ENCODE assay signal across 24 cellular contexts in the genomic region with DNA sequence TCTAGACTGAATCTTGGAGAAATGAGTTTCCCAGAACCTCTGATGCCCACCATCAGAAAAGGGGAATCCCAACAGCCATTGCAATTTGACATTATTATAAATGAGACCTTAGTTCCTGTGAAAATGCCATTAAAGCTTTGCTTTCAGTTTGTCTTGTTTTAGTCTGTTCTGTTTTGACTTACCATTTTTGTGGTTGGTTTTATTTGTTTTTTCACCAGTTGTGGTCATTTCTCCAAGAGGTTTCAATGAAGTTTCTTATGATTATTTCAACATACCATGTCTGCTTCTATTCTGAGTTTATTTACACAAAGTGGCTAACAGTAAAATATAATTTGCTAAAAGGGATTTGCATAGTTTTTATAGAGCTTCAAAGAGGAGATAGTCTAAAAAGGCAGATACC.
A peak's percentile ranks its signal among the peaks of the same experiment; 100 is the strongest.
DNase-seq lines count a peak whose midpoint lies in the region; ATAC-seq and TF ChIP-seq lines count a peak whose summit lies in the region.
"Had no signal": no experiment of that assay in that cellular context is flagged by ENCODE, and none has a peak within 500 bp of the region (broad histone marks: within the 10 kb centered on the region; RNA-seq: fewer than 3 reads in every experiment).

No MANE protein-coding gene starts in this region.

- H3K36me3 Mint-ChIP-seq in natural killer cell treated with Interleukin-12 subunit alpha and Interleukin-12 subunit beta and Interleukin-15 and Interleukin-18, amount 100 ng/mL, for 72 hours: no peaks in the 10 kb centered on the region
- H3K36me3 Mint-ChIP-seq in natural killer cell: no peaks in the 10 kb centered on the region
- H3K36me3 Mint-ChIP-seq in activated T-cell treated with anti-CD3 and anti-CD28 coated beads, Interleukin-2, amount 50 U/mL, for 72 hours (ENCODE audit: insufficient read depth in 2 of 2): no peaks in the 10 kb centered on the region
- H3K36me3 Mint-ChIP-seq: activated naive CD8-positive, alpha-beta T cell; CD4-positive, CD25-positive, alpha-beta regulatory T cell; naive thymus-derived CD8-positive, alpha-beta T cell had no signal

- no peak for TF ChIP-seq CTCF in natural killer cell (IDR thresholded peaks at IDR 0.05)
- TF ChIP-seq CTCF in fibroblast of lung (conservative IDR thresholded peaks at IDR 0.05 in 1 of 2, IDR thresholded peaks at IDR 0.05 in 1 of 2; ENCODE audit: low read depth in 1 of 2, low read length in 2 of 2): no peak

- no peaks in the 10 kb centered on the region for H3K4me1 ChIP-seq in fibroblast of lung (ENCODE audit: control insufficient read depth, extremely low read depth, insufficient read depth, low read length)
- H3K4me1 ChIP-seq: right atrium auricular region had no signal

- peak overlapping the region; percentile 2 for H3K4me3 Mint-ChIP-seq in natural killer cell treated with Interleukin-12 subunit alpha and Interleukin-12 subunit beta and Interleukin-15 and Interleukin-18, amount 100 ng/mL, for 72 hours
- no peak overlapping the region for H3K4me3 Mint-ChIP-seq in natural killer cell
- no peak overlapping the region for H3K4me3 Mint-ChIP-seq in activated T-cell treated with anti-CD3 and anti-CD28 coated beads, Interleukin-2, amount 50 U/mL, for 72 hours
- H3K4me3 Mint-ChIP-seq: activated naive CD8-positive, alpha-beta T cell; activated T-helper 1 cell treated with anti-CD3 and anti-CD28 coated beads, Interleukin-12 subunit alpha, Interleukin-12 subunit beta, Interleukin-2, Interleukin-4 antibody, amounts not matched to agents 30 ng/mL and 10 ng/mL and 1 ng/mL, durations not matched to agents 14 hours and 24 hours and 36 hours; CD4-positive, CD25-positive, alpha-beta regulatory T cell; H9; naive thymus-derived CD8-positive, alpha-beta T cell had no signal

- intact Hi-C loops in natural killer cell (cut with micrococcal nuclease): no loop called here

- peak in 1 of 2 donors; percentile 63 for ATAC-seq in natural killer cell treated with Interleukin-12 subunit alpha and Interleukin-12 subunit beta and Interleukin-15 and Interleukin-18, amount 100 ng/mL, for 72 hours
- no peak for ATAC-seq in natural killer cell
- no peak for ATAC-seq in HG03457 (IDR thresholded peaks at IDR 0.05; ENCODE audit: unreplicated experiment)
- no peak for ATAC-seq in activated T-cell treated with anti-CD3 and anti-CD28 coated beads, Interleukin-2, amount 50 U/mL, for 72 hours (replicated peaks in 1 of 2)
- ATAC-seq: gastroesophageal sphincter; naive thymus-derived CD8-positive, alpha-beta T cell had no signal

- no peak overlapping the region for H2AFZ ChIP-seq in fibroblast of lung (ENCODE audit: low read length)

- no peak overlapping the region for H3K4me2 ChIP-seq in fibroblast of lung (ENCODE audit: extremely low read depth, insufficient read depth, low read length)

- H3K27me3 ChIP-seq in fibroblast of lung (ENCODE audit: control insufficient read depth, insufficient read depth, low read length): no peaks in the 10 kb centered on the region
- H3K27me3 ChIP-seq: brain microvascular endothelial cell, gastroesophageal sphincter, ovary, right atrium auricular region had no signal

- no peak overlapping the region for H3K9ac ChIP-seq in fibroblast of lung (ENCODE audit: insufficient read depth, low read length)

- no peaks in the 10 kb centered on the region for H3K79me2 ChIP-seq in fibroblast of lung (ENCODE audit: control insufficient read depth, insufficient read depth, low read length)

- no peaks in the 10 kb centered on the region for H3K9me3 Mint-ChIP-seq in natural killer cell treated with Interleukin-12 subunit alpha and Interleukin-12 subunit beta and Interleukin-15 and Interleukin-18, amount 100 ng/mL, for 72 hours
- H3K9me3 Mint-ChIP-seq in natural killer cell: no peaks in the 10 kb centered on the region
- H3K9me3 Mint-ChIP-seq in activated T-cell treated with anti-CD3 and anti-CD28 coated beads, Interleukin-2, amount 50 U/mL, for 72 hours: peaks cover 0 to 1% of the 10 kb centered on the region in 2 donors
- H3K9me3 Mint-ChIP-seq: activated T-helper 1 cell treated with anti-CD3 and anti-CD28 coated beads, Interleukin-12 subunit alpha, Interleukin-12 subunit beta, Interleukin-2, Interleukin-4 antibody, amounts not matched to agents 30 ng/mL and 10 ng/mL and 1 ng/mL, durations not matched to agents 14 hours and 24 hours and 36 hours; H9; naive thymus-derived CD8-positive, alpha-beta T cell had no signal

- no peak for DNase-seq in natural killer cell treated with Interleukin-12 subunit alpha and Interleukin-12 subunit beta and Interleukin-15 and Interleukin-18, amount 100 ng/mL, for 72 hours (ENCODE audit: low spot score)
- DNase-seq in natural killer cell: no peak
- peak; percentile 86 for DNase-seq in RPMI7951 (ENCODE audit: low read depth)
- DNase-seq in fibroblast of lung (ENCODE audit: low read depth in 2 of 2): peak; percentile 67 to 85
- DNase-seq in activated T-cell treated with anti-CD3 and anti-CD28 coated beads, Interleukin-2, amount 50 U/mL, for 72 hours: no peak
- DNase-seq in stimulated activated naive CD4-positive, alpha-beta T cell treated with Interleukin-2 at 50 U/mL for 16 hours (lab: John Stamatoyannopoulos, UW): no peak
- DNase-seq in activated gamma-delta T cell treated with Interleukin-2 at 50 U/mL for 16 hours: no peak
- DNase-seq: brain microvascular endothelial cell; CD4-positive, CD25-positive, alpha-beta regulatory T cell; cortex of kidney; DMS53; H9; mesendoderm; naive thymus-derived CD8-positive, alpha-beta T cell; NCI-H2107; ovary; stimulated activated CD8-positive, alpha-beta memory T cell treated with anti-CD3 and anti-CD28 coated beads, Interleukin-4, amount 100 ng/mL, for 48 hours; substantia nigra; T1000 had no signal

- H3K36me3 ChIP-seq in fibroblast of lung (ENCODE audit: control insufficient read depth, insufficient read depth, low read length): no peaks in the 10 kb centered on the region
- H3K36me3 ChIP-seq: brain microvascular endothelial cell, gastroesophageal sphincter, ovary, right atrium auricular region had no signal

- peaks cover 19% of the 10 kb centered on the region in 2 donors for H3K27me3 Mint-ChIP-seq in natural killer cell treated with Interleukin-12 subunit alpha and Interleukin-12 subunit beta and Interleukin-15 and Interleukin-18, amount 100 ng/mL, for 72 hours
- H3K27me3 Mint-ChIP-seq in natural killer cell (ENCODE audit: low read depth in 2 of 2): peaks cover 13 to 31% of the 10 kb centered on the region in 2 donors
- peaks cover 11% of the 10 kb centered on the region for H3K27me3 Mint-ChIP-seq in activated T-cell treated with anti-CD3 and anti-CD28 coated beads, Interleukin-2, amount 50 U/mL, for 72 hours (ENCODE audit: low read depth)

- H4K20me1 ChIP-seq in fibroblast of lung (ENCODE audit: control insufficient read depth, extremely low read depth, insufficient read depth, low read length): no peaks in the 10 kb centered on the region

- H3K27ac Mint-ChIP-seq in natural killer cell treated with Interleukin-12 subunit alpha and Interleukin-12 subunit beta and Interleukin-15 and Interleukin-18, amount 100 ng/mL, for 72 hours: peak overlapping the region in 1 of 2 donors; percentile 6
- H3K27ac Mint-ChIP-seq in natural killer cell: no peak overlapping the region
- no peak overlapping the region for H3K27ac Mint-ChIP-seq in activated T-cell treated with anti-CD3 and anti-CD28 coated beads, Interleukin-2, amount 50 U/mL, for 72 hours
- H3K27ac Mint-ChIP-seq: activated naive CD8-positive, alpha-beta T cell; activated T-helper 1 cell treated with anti-CD3 and anti-CD28 coated beads, Interleukin-12 subunit alpha, Interleukin-12 subunit beta, Interleukin-2, Interleukin-4 antibody, amounts not matched to agents 30 ng/mL and 10 ng/mL and 1 ng/mL, durations not matched to agents 14 hours and 24 hours and 36 hours; CD4-positive, CD25-positive, alpha-beta regulatory T cell; H9; naive thymus-derived CD8-positive, alpha-beta T cell had no signal

- H3K4me1 Mint-ChIP-seq in natural killer cell treated with Interleukin-12 subunit alpha and Interleukin-12 subunit beta and Interleukin-15 and Interleukin-18, amount 100 ng/mL, for 72 hours (ENCODE audit: low read depth in 2 of 2): peaks cover 7 to 12% of the 10 kb centered on the region in 2 donors
- H3K4me1 Mint-ChIP-seq in natural killer cell: no peaks in the 10 kb centered on the region
- no peaks in the 10 kb centered on the region for H3K4me1 Mint-ChIP-seq in activated T-cell treated with anti-CD3 and anti-CD28 coated beads, Interleukin-2, amount 50 U/mL, for 72 hours (ENCODE audit: low read depth)
- H3K4me1 Mint-ChIP-seq: CD4-positive, CD25-positive, alpha-beta regulatory T cell; H9; naive thymus-derived CD8-positive, alpha-beta T cell had no signal

- H3K9me3 ChIP-seq in fibroblast of lung (ENCODE audit: control insufficient read depth, insufficient read depth, low read depth, low read length): no peaks in the 10 kb centered on the region
- H3K9me3 ChIP-seq: gastroesophageal sphincter, ovary, right atrium auricular region had no signal

- H3K27ac ChIP-seq in fibroblast of lung (ENCODE audit: insufficient read depth, low read length): no peak overlapping the region
- H3K27ac ChIP-seq: brain microvascular endothelial cell, gastroesophageal sphincter, ovary, right atrium auricular region had no signal

- H3K4me3 ChIP-seq in fibroblast of lung (replicated peaks in 1 of 4; ENCODE audit: control extremely low read depth in 1 of 4, insufficient read depth in 1 of 4, low read depth in 3 of 4, low read length in 4 of 4): no peak overlapping the region
- H3K4me3 ChIP-seq: gastroesophageal sphincter, ovary, right atrium auricular region had no signal

Comparison
In these comparisons a context has a peak if more than half of its experiments do, and no peak if none do; other contexts are left out.
1. DNase-seq: peak in RPMI7951 (single experiment) and fibroblast of lung (2 of 2); none in natural killer cell treated with Interleukin-12 subunit alpha and Interleukin-12 subunit beta and Interleukin-15 and Interleukin-18, amount 100 ng/mL, for 72 hours (single experiment), natural killer cell (single experiment), activated T-cell treated with anti-CD3 and anti-CD28 coated beads, Interleukin-2, amount 50 U/mL, for 72 hours (0 of 2), stimulated activated naive CD4-positive, alpha-beta T cell treated with Interleukin-2 at 50 U/mL for 16 hours (single experiment) and activated gamma-delta T cell treated with Interleukin-2 at 50 U/mL for 16 hours (single experiment).